Comparison of ENCODE assay signal across 8 cellular contexts in the genomic region with DNA sequence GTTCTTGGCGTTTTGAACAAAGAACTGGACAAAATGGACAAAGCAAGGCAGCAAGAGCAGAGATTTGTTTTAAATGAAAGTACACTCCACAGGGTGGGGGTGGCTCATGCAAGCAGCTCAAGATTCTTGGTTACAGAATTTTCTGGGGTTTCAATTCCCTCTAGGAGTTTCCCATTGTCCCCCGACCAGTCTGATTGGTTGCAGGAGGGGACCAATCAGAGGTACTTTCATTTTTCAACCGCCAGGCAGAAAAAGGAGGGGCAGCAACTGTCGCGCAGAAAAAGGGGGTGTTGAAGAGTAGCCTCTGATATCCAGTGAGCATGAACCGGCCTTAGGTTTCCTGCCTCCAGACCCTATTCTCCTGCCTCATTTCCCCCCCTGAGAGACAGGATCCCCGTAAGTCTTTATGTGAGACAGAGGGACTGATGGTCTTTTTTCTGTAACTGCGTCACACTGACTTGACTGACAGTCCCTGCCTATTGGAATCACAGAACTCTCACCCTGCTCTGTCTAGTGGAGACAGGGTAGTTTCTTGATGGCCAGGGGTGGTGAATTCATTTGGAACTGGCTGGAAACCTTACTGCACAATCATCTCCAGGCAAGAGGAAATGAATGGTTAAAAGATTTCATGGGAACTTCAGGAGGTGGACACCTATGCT. TPM values are rescaled to one million over a fixed set of nuclear protein-coding genes. Genes with fewer than 3 reads are reported as not detected.
DNase-seq lines count a peak whose midpoint lies in the region; ATAC-seq and TF ChIP-seq lines count a peak whose summit lies in the region.

No MANE protein-coding gene starts in this region.

- no peaks in the 10 kb centered on the region for H3K36me3 ChIP-seq in left ventricle myocardium inferior

- peaks cover 5% of the 10 kb centered on the region; the same call in 1 of the 2 replicates for H3K27me3 Mint-ChIP-seq in HFFc6 (ENCODE audit: insufficient read depth)
- no peaks in the 10 kb centered on the region for H3K27me3 Mint-ChIP-seq in activated T-helper 1 cell treated with anti-CD3 and anti-CD28 coated beads, Interleukin-12 subunit alpha, Interleukin-12 subunit beta, Interleukin-2, Interleukin-4 antibody, amounts not matched to agents 30 ng/mL and 10 ng/mL and 1 ng/mL, durations not matched to agents 14 hours and 24 hours and 36 hours (ENCODE audit: insufficient read depth)
- no peaks in the 10 kb centered on the region for H3K27me3 Mint-ChIP-seq in stimulated activated naive B cell treated with anti-CD40 and anti-IgM and Interleukin-4, amounts not matched to agents 10 μg/mL and 1 μg/mL and 100 μg/mL, for 72 hours

- DNase-seq in HFFc6 (peak; percentile 50), left ventricle myocardium inferior (no peak), NCI-H1105 (lab: John Stamatoyannopoulos, UW) (no peak), NAMALWA (ENCODE audit: low spot score) (no peak), OCI-M2 (lab: John Stamatoyannopoulos, UW; ENCODE audit: unreplicated experiment) (no peak)
- no peak for DNase-seq in activated T-helper 1 cell treated with anti-CD3 and anti-CD28 coated beads, Interleukin-12 subunit alpha, Interleukin-12 subunit beta, Interleukin-2, Interleukin-4 antibody, amounts not matched to agents 30 ng/mL and 10 ng/mL and 1 ng/mL, durations not matched to agents 14 hours and 24 hours and 36 hours (ENCODE audit: low spot score)
- DNase-seq in stimulated activated naive B cell treated with anti-CD40 and anti-IgM and Interleukin-4, amounts not matched to agents 10 μg/mL and 1 μg/mL and 100 μg/mL, for 72 hours, result peak; percentile 48

- H3K9me3 Mint-ChIP-seq in HFFc6, result no peaks in the 10 kb centered on the region
- no peaks in the 10 kb centered on the region for H3K9me3 Mint-ChIP-seq in activated T-helper 1 cell treated with anti-CD3 and anti-CD28 coated beads, Interleukin-12 subunit alpha, Interleukin-12 subunit beta, Interleukin-2, Interleukin-4 antibody, amounts not matched to agents 30 ng/mL and 10 ng/mL and 1 ng/mL, durations not matched to agents 14 hours and 24 hours and 36 hours
- H3K9me3 Mint-ChIP-seq in stimulated activated naive B cell treated with anti-CD40 and anti-IgM and Interleukin-4, amounts not matched to agents 10 μg/mL and 1 μg/mL and 100 μg/mL, for 72 hours, result peaks cover 0 to 3% of the 10 kb centered on the region in 2 donors

- H3K4me3 Mint-ChIP-seq in HFFc6, result peak overlapping the region; percentile 81
- H3K4me3 Mint-ChIP-seq in activated T-helper 1 cell treated with anti-CD3 and anti-CD28 coated beads, Interleukin-12 subunit alpha, Interleukin-12 subunit beta, Interleukin-2, Interleukin-4 antibody, amounts not matched to agents 30 ng/mL and 10 ng/mL and 1 ng/mL, durations not matched to agents 14 hours and 24 hours and 36 hours, result peak overlapping the region; percentile 59
- peak overlapping the region; percentile 54 to 71 for H3K4me3 Mint-ChIP-seq in stimulated activated naive B cell treated with anti-CD40 and anti-IgM and Interleukin-4, amounts not matched to agents 10 μg/mL and 1 μg/mL and 100 μg/mL, for 72 hours

- H3K27me3 ChIP-seq in left ventricle myocardium inferior (ENCODE audit: low read depth), result peaks cover 8% of the 10 kb centered on the region

- peaks cover 44% of the 10 kb centered on the region for H3K4me1 Mint-ChIP-seq in HFFc6 (ENCODE audit: low read depth)
- H3K4me1 Mint-ChIP-seq in activated T-helper 1 cell treated with anti-CD3 and anti-CD28 coated beads, Interleukin-12 subunit alpha, Interleukin-12 subunit beta, Interleukin-2, Interleukin-4 antibody, amounts not matched to agents 30 ng/mL and 10 ng/mL and 1 ng/mL, durations not matched to agents 14 hours and 24 hours and 36 hours (ENCODE audit: low read depth), result peaks cover 31% of the 10 kb centered on the region
- peaks cover 7 to 12% of the 10 kb centered on the region in 2 donors for H3K4me1 Mint-ChIP-seq in stimulated activated naive B cell treated with anti-CD40 and anti-IgM and Interleukin-4, amounts not matched to agents 10 μg/mL and 1 μg/mL and 100 μg/mL, for 72 hours

- peaks cover 9% of the 10 kb centered on the region; the same call in 1 of the 2 replicates for H3K36me3 Mint-ChIP-seq in HFFc6 (ENCODE audit: low read depth)
- peaks cover 2% of the 10 kb centered on the region for H3K36me3 Mint-ChIP-seq in activated T-helper 1 cell treated with anti-CD3 and anti-CD28 coated beads, Interleukin-12 subunit alpha, Interleukin-12 subunit beta, Interleukin-2, Interleukin-4 antibody, amounts not matched to agents 30 ng/mL and 10 ng/mL and 1 ng/mL, durations not matched to agents 14 hours and 24 hours and 36 hours (ENCODE audit: low read depth)
- H3K36me3 Mint-ChIP-seq in stimulated activated naive B cell treated with anti-CD40 and anti-IgM and Interleukin-4, amounts not matched to agents 10 μg/mL and 1 μg/mL and 100 μg/mL, for 72 hours, result peaks cover 15 to 18% of the 10 kb centered on the region in 2 donors

- peak overlapping the region; percentile 97 for H3K27ac Mint-ChIP-seq in HFFc6
- no peak overlapping the region for H3K27ac Mint-ChIP-seq in activated T-helper 1 cell treated with anti-CD3 and anti-CD28 coated beads, Interleukin-12 subunit alpha, Interleukin-12 subunit beta, Interleukin-2, Interleukin-4 antibody, amounts not matched to agents 30 ng/mL and 10 ng/mL and 1 ng/mL, durations not matched to agents 14 hours and 24 hours and 36 hours
- peak overlapping the region; percentile 59 for H3K27ac Mint-ChIP-seq in stimulated activated naive B cell treated with anti-CD40 and anti-IgM and Interleukin-4, amounts not matched to agents 10 μg/mL and 1 μg/mL and 100 μg/mL, for 72 hours

- intact Hi-C loops in activated T-helper 1 cell treated with anti-CD3 and anti-CD28 coated beads, Interleukin-12 subunit alpha, Interleukin-12 subunit beta, Interleukin-2, Interleukin-4 antibody, amounts not matched to agents 30 ng/mL and 10 ng/mL and 1 ng/mL, durations not matched to agents 14 hours and 24 hours and 36 hours (cut with micrococcal nuclease), result no loop called here
- intact Hi-C loops in left ventricle myocardium inferior (cut with micrococcal nuclease), result no loop called here

- no peaks in the 10 kb centered on the region for H3K4me1 ChIP-seq in left ventricle myocardium inferior

- peak; percentile 41; the same call in 1 of the 2 replicates for TF ChIP-seq CTCF in HFFc6 (IDR thresholded peaks at IDR 0.05)
- no peak for TF ChIP-seq CTCF in left ventricle myocardium inferior (IDR thresholded peaks at IDR 0.05; ENCODE audit: borderline replicate concordance)

- H3K27ac ChIP-seq in left ventricle myocardium inferior (replicated peaks), result peak overlapping the region; percentile 78

- H3K4me3 ChIP-seq in left ventricle myocardium inferior, result peak overlapping the region; percentile 63

- ATAC-seq in stimulated activated naive B cell treated with anti-CD40 and anti-IgM and Interleukin-4, amounts not matched to agents 10 μg/mL and 1 μg/mL and 100 μg/mL, for 72 hours (replicated peaks), result peak; percentile 90 to 95
- ATAC-seq in GM18873 (IDR thresholded peaks at IDR 0.05; ENCODE audit: low FRiP score, unreplicated experiment), result no peak

- no peaks in the 10 kb centered on the region for H3K9me3 ChIP-seq in left ventricle myocardium inferior (replicated peaks)

RNA-seq across cellular contexts. Expression of gene ALOX12, which starts 59.4 kb away (rescaled TPM):
- not detected for total RNA-seq in HFFc6 (2021; fragmentation: NEBNext Ultra II Directional; extraction: Animal tissue kit (Norgen Biotek cat#: 25700))
- total RNA-seq in activated T-helper 1 cell treated with anti-CD3 and anti-CD28 coated beads, Interleukin-12 subunit alpha, Interleukin-12 subunit beta, Interleukin-2, Interleukin-4 antibody, amounts not matched to agents 30 ng/mL and 10 ng/mL and 1 ng/mL, durations not matched to agents 14 hours and 24 hours and 36 hours, result not detected in 2 replicates
- not detected for total RNA-seq in left ventricle myocardium inferior

Comparison
In these comparisons a context has a peak if more than half of its experiments do, and no peak if none do; other contexts are left out.
1. DNase-seq: peak in HFFc6 (single experiment) and stimulated activated naive B cell treated with anti-CD40 and anti-IgM and Interleukin-4, amounts not matched to agents 10 μg/mL and 1 μg/mL and 100 μg/mL, for 72 hours (single experiment); none in activated T-helper 1 cell treated with anti-CD3 and anti-CD28 coated beads, Interleukin-12 subunit alpha, Interleukin-12 subunit beta, Interleukin-2, Interleukin-4 antibody, amounts not matched to agents 30 ng/mL and 10 ng/mL and 1 ng/mL, durations not matched to agents 14 hours and 24 hours and 36 hours (single experiment), left ventricle myocardium inferior (single experiment), NCI-H1105 (single experiment), NAMALWA (single experiment) and OCI-M2 (single experiment).
2. Peak in every context shown above with its lines, with median percentiles within 50 percentile points of each other: H3K4me3 Mint-ChIP-seq.